Comparison of ENCODE assay signal across 11 cellular contexts in the genomic region with DNA sequence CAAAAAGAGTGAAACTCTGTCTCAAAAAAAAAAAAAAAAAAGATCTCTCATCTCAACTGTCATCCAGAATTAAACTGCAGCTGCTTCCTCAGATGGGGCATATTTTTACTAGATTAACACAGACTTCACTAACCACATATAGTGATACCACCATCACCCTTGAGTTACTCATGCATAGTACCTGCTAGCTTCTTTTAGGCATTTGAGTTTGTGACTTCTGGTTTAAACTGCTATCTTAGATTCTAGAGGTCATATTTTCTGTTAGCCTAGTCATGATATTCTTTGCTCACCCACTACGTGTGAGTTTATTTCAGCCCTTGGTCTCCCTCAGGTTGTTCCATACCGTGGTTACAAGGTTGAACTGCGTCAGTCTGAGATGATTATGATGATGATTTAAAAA.
DNase-seq lines count a peak whose midpoint lies in the region; ATAC-seq and TF ChIP-seq lines count a peak whose summit lies in the region.
"Had no signal": no experiment of that assay in that cellular context is flagged by ENCODE, and none has a peak within 500 bp of the region (broad histone marks: within the 10 kb centered on the region; RNA-seq: fewer than 3 reads in every experiment).

No MANE protein-coding gene starts in this region.

- H3K36me3 Mint-ChIP-seq in activated CD8-positive, alpha-beta T cell treated with anti-CD3 and anti-CD28 coated beads for 36 hours (ENCODE audit: low read depth): no peaks in the 10 kb centered on the region

- H3K4me1 Mint-ChIP-seq in activated CD8-positive, alpha-beta T cell treated with anti-CD3 and anti-CD28 coated beads for 36 hours (ENCODE audit: low read depth): peaks cover 6% of the 10 kb centered on the region

- CTCF ChIA-PET in activated CD8-positive, alpha-beta T cell treated with anti-CD3 and anti-CD28 coated beads for 36 hours (lab: Charles Lee): no interaction called here

- H3K36me3 ChIP-seq in DOHH2 (ENCODE audit: control insufficient read depth, low read length) (peaks cover 46% of the 10 kb centered on the region), H7 (replicated peaks; ENCODE audit: control insufficient read depth, insufficient read depth, low read length) (no peaks in the 10 kb centered on the region)
- H3K36me3 ChIP-seq: neutrophil had no signal

- H3K27ac ChIP-seq in DOHH2 (ENCODE audit: low read depth, low read length): peak overlapping the region; percentile 78
- H3K27ac ChIP-seq: neutrophil had no signal

- POLR2A ChIA-PET in activated CD8-positive, alpha-beta T cell treated with anti-CD3 and anti-CD28 coated beads for 36 hours (lab: Charles Lee): no interaction called here

- peaks cover 27% of the 10 kb centered on the region for H3K9me3 ChIP-seq in DOHH2 (ENCODE audit: control insufficient read depth, insufficient read depth, low read length)
- H3K9me3 ChIP-seq: neutrophil had no signal

- 0 out of 2 replicates have a peak, but pooled peaks cover 7% of the 10 kb centered on the region for H3F3A ChIP-seq in DOHH2 (ENCODE audit: control insufficient read depth, insufficient read depth)

- ATAC-seq in GM19324 (IDR thresholded peaks at IDR 0.05; ENCODE audit: low FRiP score, unreplicated experiment) (peak; percentile 91), HG02840 (IDR thresholded peaks at IDR 0.05; ENCODE audit: low FRiP score, unreplicated experiment) (peak; percentile 93), HG03571 (IDR thresholded peaks at IDR 0.05; ENCODE audit: unreplicated experiment) (peak; percentile 92)
- no peak for ATAC-seq in activated CD8-positive, alpha-beta T cell treated with anti-CD3 and anti-CD28 coated beads for 36 hours

- H3K27me3 ChIP-seq in DOHH2 (ENCODE audit: control insufficient read depth, low read length): no peaks in the 10 kb centered on the region
- no peaks in the 10 kb centered on the region for H3K27me3 ChIP-seq in H7 (ENCODE audit: control insufficient read depth, insufficient read depth, low read length)
- H3K27me3 ChIP-seq: neutrophil had no signal

- H3K4me3 ChIP-seq in DOHH2 (ENCODE audit: low read length) (peak overlapping the region; percentile 30), H7 (ENCODE audit: insufficient read depth, low read depth, low read length) (no peak overlapping the region)

- no peaks in the 10 kb centered on the region for H3K9me2 ChIP-seq in DOHH2 (replicated peaks; ENCODE audit: control insufficient read depth, low read length)

- H3K9me3 Mint-ChIP-seq in activated CD8-positive, alpha-beta T cell treated with anti-CD3 and anti-CD28 coated beads for 36 hours: no peaks in the 10 kb centered on the region
- H3K9me3 Mint-ChIP-seq: activated naive CD4-positive, alpha-beta T cell treated with anti-CD3 and anti-CD28 coated beads for 36 hours had no signal

- H3K27me3 Mint-ChIP-seq in activated CD8-positive, alpha-beta T cell treated with anti-CD3 and anti-CD28 coated beads for 36 hours: no peaks in the 10 kb centered on the region

- no peak overlapping the region for H3K4me3 Mint-ChIP-seq in activated CD8-positive, alpha-beta T cell treated with anti-CD3 and anti-CD28 coated beads for 36 hours
- H3K4me3 Mint-ChIP-seq: activated naive CD4-positive, alpha-beta T cell treated with anti-CD3 and anti-CD28 coated beads for 36 hours had no signal

- no peaks in the 10 kb centered on the region for H4K20me1 ChIP-seq in DOHH2 (ENCODE audit: control insufficient read depth, insufficient read depth, low read depth, low read length)

- no peak for DNase-seq in activated CD8-positive, alpha-beta T cell treated with anti-CD3 and anti-CD28 coated beads for 36 hours
- DNase-seq in H7 (no peak), NCI-H2107 (lab: John Stamatoyannopoulos, UW) (no peak), T-helper 1 cell (no peak)
- DNase-seq: activated naive CD4-positive, alpha-beta T cell treated with anti-CD3 and anti-CD28 coated beads for 36 hours; NCI-H526 treated with DMSO at 0.1 percent for 48 hours had no signal

- peak overlapping the region; percentile 41 for H3K4me2 ChIP-seq in DOHH2 (ENCODE audit: low read length)

- H3K79me2 ChIP-seq in DOHH2 (ENCODE audit: control insufficient read depth, low read length): no peaks in the 10 kb centered on the region

- H3K27ac Mint-ChIP-seq in activated CD8-positive, alpha-beta T cell treated with anti-CD3 and anti-CD28 coated beads for 36 hours: no peak overlapping the region
- H3K27ac Mint-ChIP-seq: activated naive CD4-positive, alpha-beta T cell treated with anti-CD3 and anti-CD28 coated beads for 36 hours had no signal

- no peak for TF ChIP-seq CTCF in DOHH2 (IDR thresholded peaks at IDR 0.05; ENCODE audit: low read depth, low read length, poor library complexity, severe bottlenecking)
- TF ChIP-seq CTCF in activated CD8-positive, alpha-beta T cell treated with anti-CD3 and anti-CD28 coated beads for 36 hours (IDR thresholded peaks at IDR 0.05): no peak

- intact Hi-C loops in activated CD8-positive, alpha-beta T cell treated with anti-CD3 and anti-CD28 coated beads for 36 hours (cut with micrococcal nuclease): no loop called here

- peaks cover 52% of the 10 kb centered on the region for H3K4me1 ChIP-seq in DOHH2 (ENCODE audit: control insufficient read depth, low read length)
